In genomic region chr5:56415356-56415765, GRCh38 we compare ENCODE assay signal across 9 cellular contexts.
DNase-seq lines count a peak whose midpoint lies in the region; ATAC-seq and TF ChIP-seq lines count a peak whose summit lies in the region.
"Had no signal": no experiment of that assay in that cellular context is flagged by ENCODE, and none has a peak within 500 bp of the region (broad histone marks: within the 10 kb centered on the region; RNA-seq: fewer than 3 reads in every experiment).

No MANE protein-coding gene starts in this region.

- H2BK20ac ChIP-seq in IMR-90 (ENCODE audit: low read depth, low read length) = peak overlapping the region; percentile 84

- H3K9me1 ChIP-seq in IMR-90 (ENCODE audit: insufficient read depth, low read length) = peaks cover 10% of the 10 kb centered on the region

- H4K20me1 ChIP-seq in IMR-90 (ENCODE audit: insufficient read depth, low read length) = no peaks in the 10 kb centered on the region

- TF ChIP-seq RAD21 in IMR-90 (IDR thresholded peaks at IDR 0.05; ENCODE audit: low read length) = no peak

- peak overlapping the region; percentile 95 for H4K91ac ChIP-seq in IMR-90 (ENCODE audit: insufficient read depth, low read depth, low read length)

- H2BK15ac ChIP-seq in IMR-90 (ENCODE audit: low read depth, low read length) = peak overlapping the region; percentile 95; the same call in 2 of the 3 replicates

- in situ Hi-C loops in IMR-90 (cut with MboI; ENCODE audit: low sequenced_read_pairs) = no loop called here

- H3K4ac ChIP-seq in IMR-90 (ENCODE audit: low read depth, low read length) = peak overlapping the region; percentile 91

- peak overlapping the region; percentile 56; the same call in 1 of the 2 replicates for H3K56ac ChIP-seq in IMR-90 (ENCODE audit: extremely low read depth, insufficient read depth, low read length)

- CTCF ChIA-PET in IMR-90 (lab: Yijun Ruan, JAX) = interaction anchor here (0.7 kb wide), 1 partner anchor 40 kb away, joined by 3 read pairs; no protein-coding TSS in a partner anchor

- POLR2A ChIA-PET in IMR-90 (lab: Charles Lee; ENCODE audit: unreplicated experiment) = interaction anchor here (0.6 kb wide), 1 partner anchor 16 kb away, joined by 4 read pairs; no protein-coding TSS in a partner anchor

- peak overlapping the region; percentile 13 for H3K9ac ChIP-seq in IMR-90 (ENCODE audit: low read depth, low read length)
- H3K9ac ChIP-seq: KMS-11 had no signal

- TF ChIP-seq CTCF in IMR-90 (conservative IDR thresholded peaks at IDR 0.05; ENCODE audit: low read depth, low read length) (no peak), nephron (IDR thresholded peaks at IDR 0.05; ENCODE audit: unreplicated experiment in 3 of 3) (no peak), uterus (IDR thresholded peaks at IDR 0.05) (no peak)

- no peak overlapping the region for H3K4me3 Mint-ChIP-seq in central memory CD8-positive, alpha-beta T cell
- H3K4me3 Mint-ChIP-seq in nephron = no peak overlapping the region

- H3K27me3 Mint-ChIP-seq in central memory CD8-positive, alpha-beta T cell = no peaks in the 10 kb centered on the region
- H3K27me3 Mint-ChIP-seq in nephron (ENCODE audit: low read depth) = no peaks in the 10 kb centered on the region

- H3K27me3 ChIP-seq in IMR-90 (ENCODE audit: control insufficient read depth, insufficient read depth, low read length) (no peaks in the 10 kb centered on the region), uterus (no peaks in the 10 kb centered on the region)

- peak overlapping the region; percentile 73 for H2AFZ ChIP-seq in IMR-90 (replicated peaks; ENCODE audit: low read length, poor library complexity)

- dilution Hi-C loops in IMR-90 (cut with HindIII; ENCODE audit: low sequenced_read_pairs, unreplicated experiment) = no loop called here

- H3K36me3 Mint-ChIP-seq in central memory CD8-positive, alpha-beta T cell (ENCODE audit: insufficient read depth) = no peaks in the 10 kb centered on the region
- peaks cover 6% of the 10 kb centered on the region for H3K36me3 Mint-ChIP-seq in nephron (ENCODE audit: low read depth)

- no peaks in the 10 kb centered on the region for H3K4me1 Mint-ChIP-seq in central memory CD8-positive, alpha-beta T cell
- peaks cover 39% of the 10 kb centered on the region for H3K4me1 Mint-ChIP-seq in nephron

- H3K18ac ChIP-seq in IMR-90 (ENCODE audit: low read depth, low read length) = peak overlapping the region; percentile 45

- no peaks in the 10 kb centered on the region for H3K79me1 ChIP-seq in IMR-90 (ENCODE audit: low read depth in 1 of 2, low read length in 2 of 2)

- no peak for TF ChIP-seq POLR2A in IMR-90 (IDR thresholded peaks at IDR 0.05; ENCODE audit: low read depth, low read length)
- TF ChIP-seq POLR2A in uterus (IDR thresholded peaks at IDR 0.05) = no peak

- no TSS peak for BruUV-seq in IMR-90 (replicated peaks; lab: Mats Ljungman, UMichigan)

- peak overlapping the region; percentile 38; the same call in 1 of the 2 replicates for H4K5ac ChIP-seq in IMR-90 (ENCODE audit: low read depth, low read length)

- peak; percentile 52 for DNase-seq in ELR (ENCODE audit: low read depth)
- DNase-seq in IMR-90 = peak; percentile 91
- DNase-seq in central memory CD8-positive, alpha-beta T cell (ENCODE audit: low spot score in 2 of 2) = no peak
- DNase-seq in NCI-H1930 (lab: John Stamatoyannopoulos, UW) = no peak
- DNase-seq in uterus = no peak
- no peak for DNase-seq in NCI-H146 treated with DMSO at 0.1 percent for 48 hours (lab: John Stamatoyannopoulos, UW; ENCODE audit: unreplicated experiment)

- H4K8ac ChIP-seq in IMR-90 (ENCODE audit: low read depth in 2 of 2, low read length in 2 of 2) = peak overlapping the region; percentile 84 to 90

- peak overlapping the region; percentile 80 for H2BK5ac ChIP-seq in IMR-90 (ENCODE audit: low read depth, low read length, poor library complexity, severe bottlenecking)

- intact Hi-C loops in IMR-90 (cut with micrococcal nuclease) = loop anchor here (5.0 kb wide), 2 partner anchors 62 to 402 kb away; partner anchors contain the start of gene MAP3K1
- intact Hi-C loops in uterus (cut with DNase I; ENCODE audit: low total_unique reads) = no loop called here

- H3K27ac ChIP-seq in IMR-90 (ENCODE audit: insufficient read depth, low read length) = peak overlapping the region; percentile 90
- no peak overlapping the region for H3K27ac ChIP-seq in uterus
- H3K27ac ChIP-seq: KMS-11 had no signal

- peak overlapping the region; percentile 94 for H2BK120ac ChIP-seq in IMR-90 (ENCODE audit: low read depth, low read length)

- peak overlapping the region; percentile 48; the same call in 1 of the 2 replicates for H3K23ac ChIP-seq in IMR-90 (ENCODE audit: low read depth, low read length)

- peak; percentile 91 for ATAC-seq in GM21515 (IDR thresholded peaks at IDR 0.05; ENCODE audit: unreplicated experiment)
- ATAC-seq in IMR-90 (ENCODE audit: low read depth) = peak; percentile 98
- ATAC-seq in central memory CD8-positive, alpha-beta T cell (replicated peaks; ENCODE audit: extremely low read depth, poor library complexity, severe bottlenecking) = peak; percentile 59

- no peak overlapping the region for H3K27ac Mint-ChIP-seq in central memory CD8-positive, alpha-beta T cell (ENCODE audit: low read depth)
- H3K27ac Mint-ChIP-seq in nephron = peak overlapping the region; percentile 28 to 77 (median 56)

- no CpG with 5 or more reads among the region's 3 CpGs for WGBS in IMR-90 (ENCODE audit: extremely low coverage in 2 of 2, insufficient read length in 1 of 2), 2 experiments

- peak overlapping the region; percentile 80 for H3K14ac ChIP-seq in IMR-90 (replicated peaks; ENCODE audit: low read depth, low read length)

- H3K4me3 ChIP-seq in IMR-90 (ENCODE audit: insufficient read depth, low read depth, low read length) = no peak overlapping the region
- no peak overlapping the region for H3K4me3 ChIP-seq in uterus

- peaks cover 10% of the 10 kb centered on the region; the same call in 1 of the 2 replicates for H3K9me3 ChIP-seq in IMR-90 (ENCODE audit: control insufficient read depth, insufficient read depth, low read length)
- H3K9me3 ChIP-seq in uterus = peaks cover 0 to 5% of the 10 kb centered on the region in 2 donors

- H3K4me1 ChIP-seq in IMR-90 (ENCODE audit: control insufficient read depth, insufficient read depth, low read length) (peaks cover 12% of the 10 kb centered on the region), uterus (no peaks in the 10 kb centered on the region)

- H3K9me3 Mint-ChIP-seq in central memory CD8-positive, alpha-beta T cell = peaks cover 9% of the 10 kb centered on the region
- H3K9me3 Mint-ChIP-seq in nephron = peaks cover 20% of the 10 kb centered on the region

- H3K36me3 ChIP-seq in IMR-90 (ENCODE audit: control insufficient read depth, insufficient read depth, low read length) (no peaks in the 10 kb centered on the region), uterus (no peaks in the 10 kb centered on the region)

- peak overlapping the region; percentile 68 for H2AK5ac ChIP-seq in IMR-90 (ENCODE audit: low read depth, low read length)

- H3K4me2 ChIP-seq in IMR-90 (ENCODE audit: low read depth, low read length) = 0 out of 2 replicates have a peak overlapping the region, but pooled peaks have one; percentile 13
- H3K4me2 ChIP-seq: KMS-11 had no signal

- H2AK9ac ChIP-seq in IMR-90 (replicated peaks; ENCODE audit: low read depth, low read length, poor library complexity) = peak overlapping the region; percentile 21

TF ChIP-seq in IMR-90, 13 proteins besides CTCF, POLR2A, EP300 and RAD21:
- TF ChIP-seq MAZ (IDR thresholded peaks at IDR 0.05; ENCODE audit: borderline replicate concordance, low read depth, low read length) (0 out of 2 replicates have a peak, but pooled peaks have one; percentile 55), BHLHE40 (IDR thresholded peaks at IDR 0.05; ENCODE audit: low read depth, low read length) (no peak), MXI1 (IDR thresholded peaks at IDR 0.05; ENCODE audit: borderline replicate concordance, low read depth, low read length) (no peak), CEBPB (IDR thresholded peaks at IDR 0.05; ENCODE audit: low read depth, low read length) (peak; percentile 77), SMC3 (IDR thresholded peaks at IDR 0.05; ENCODE audit: low read depth, low read length) (peak; percentile 15; the same call in 1 of the 2 replicates)

Comparison
In these comparisons a context has a peak if more than half of its experiments do, and no peak if none do; other contexts are left out.
1. DNase-seq: peak in ELR (single experiment) and IMR-90 (single experiment); none in central memory CD8-positive, alpha-beta T cell (0 of 2), NCI-H1930 (0 of 2), uterus (0 of 2) and NCI-H146 treated with DMSO at 0.1 percent for 48 hours (single experiment).
2. Peak in every context shown above with its lines, with median percentiles within 50 percentile points of each other: ATAC-seq.